ENCODE assay signal across 17 cellular contexts in genomic region chr18:52002600-52002999, GRCh38.
DNase-seq lines count a peak whose midpoint lies in the region; TF ChIP-seq lines count a peak whose summit lies in the region.
"Had no signal": no experiment of that assay in that cellular context is flagged by ENCODE, and none has a peak within 500 bp of the region (broad histone marks: within the 10 kb centered on the region; RNA-seq: fewer than 3 reads in every experiment).

No MANE protein-coding gene starts in this region.

- no peaks in the 10 kb centered on the region for H3F3A ChIP-seq in neural progenitor cell (ENCODE audit: low read depth)

- no peak overlapping the region for H3K9ac ChIP-seq in neural progenitor cell
- H3K9ac ChIP-seq: BLaER1 had no signal

- no peak for TF ChIP-seq CTCF in neural progenitor cell (IDR thresholded peaks at IDR 0.05)

- no peak overlapping the region for H3K27ac ChIP-seq in neural progenitor cell
- H3K27ac ChIP-seq: 22Rv1, BLaER1, C4-2B had no signal

- no peak overlapping the region for H3K27ac Mint-ChIP-seq in neural progenitor cell
- H3K27ac Mint-ChIP-seq in activated CD4-positive, alpha-beta T cell treated with anti-CD3 and anti-CD28 coated beads, Interleukin-2, amount 10 ng/mL, durations not matched to agents 24 days and 14 days: no peak overlapping the region
- H3K27ac Mint-ChIP-seq: B cell; CD4-positive, CD25-positive, alpha-beta regulatory T cell; CD8-positive, alpha-beta T cell had no signal

- no peaks in the 10 kb centered on the region for H3K79me2 ChIP-seq in neural progenitor cell (ENCODE audit: low read depth)

- H3K4me3 Mint-ChIP-seq in neural progenitor cell: no peak overlapping the region
- no peak overlapping the region for H3K4me3 Mint-ChIP-seq in activated CD4-positive, alpha-beta T cell treated with anti-CD3 and anti-CD28 coated beads, Interleukin-2, amount 10 ng/mL, durations not matched to agents 24 days and 14 days
- H3K4me3 Mint-ChIP-seq: B cell; CD4-positive, CD25-positive, alpha-beta regulatory T cell; CD8-positive, alpha-beta T cell had no signal

- no peak overlapping the region for H3K4me3 ChIP-seq in neural progenitor cell
- H3K4me3 ChIP-seq: BLaER1 had no signal

- H3K9me3 Mint-ChIP-seq in neural progenitor cell: peaks cover 2% of the 10 kb centered on the region
- no peaks in the 10 kb centered on the region for H3K9me3 Mint-ChIP-seq in activated CD4-positive, alpha-beta T cell treated with anti-CD3 and anti-CD28 coated beads, Interleukin-2, amount 10 ng/mL, durations not matched to agents 24 days and 14 days
- H3K9me3 Mint-ChIP-seq: CD8-positive, alpha-beta T cell had no signal

- H2AFZ ChIP-seq in neural progenitor cell (replicated peaks): no peak overlapping the region

- no peaks in the 10 kb centered on the region for H3K36me3 ChIP-seq in neural progenitor cell
- H3K36me3 ChIP-seq: BLaER1 had no signal

- no peaks in the 10 kb centered on the region for H4K20me1 ChIP-seq in neural progenitor cell (ENCODE audit: low read depth)
- H4K20me1 ChIP-seq: BLaER1 had no signal

- H3K36me3 Mint-ChIP-seq in neural progenitor cell: no peaks in the 10 kb centered on the region
- no peaks in the 10 kb centered on the region for H3K36me3 Mint-ChIP-seq in activated CD4-positive, alpha-beta T cell treated with anti-CD3 and anti-CD28 coated beads, Interleukin-2, amount 10 ng/mL, durations not matched to agents 24 days and 14 days (ENCODE audit: low read depth)
- H3K36me3 Mint-ChIP-seq: CD4-positive, CD25-positive, alpha-beta regulatory T cell; CD8-positive, alpha-beta T cell had no signal

- DNase-seq in NCI-H146 (lab: John Stamatoyannopoulos, UW) (peak; percentile 45), NCI-H146 treated with DMSO at 0.1 percent for 48 hours (lab: John Stamatoyannopoulos, UW; ENCODE audit: unreplicated experiment) (no peak), NCI-H69 (lab: John Stamatoyannopoulos, UW) (peak; percentile 39), RPMI8226 (peak; percentile 81), neural progenitor cell (ENCODE audit: low spot score) (no peak)
- DNase-seq in activated CD4-positive, alpha-beta T cell treated with anti-CD3 and anti-CD28 coated beads, Interleukin-2, amount 10 ng/mL, durations not matched to agents 24 days and 14 days: no peak
- DNase-seq: Caco-2; CD4-positive, CD25-positive, alpha-beta regulatory T cell; CD8-positive, alpha-beta T cell; DMS153; DND-41; H7; HCEC 1CT had no signal

- no peak overlapping the region for H3K4me2 ChIP-seq in neural progenitor cell
- H3K4me2 ChIP-seq: BLaER1 had no signal

- H3K27me3 Mint-ChIP-seq in neural progenitor cell (ENCODE audit: insufficient read depth, low read depth): peaks cover 2% of the 10 kb centered on the region
- no peaks in the 10 kb centered on the region for H3K27me3 Mint-ChIP-seq in activated CD4-positive, alpha-beta T cell treated with anti-CD3 and anti-CD28 coated beads, Interleukin-2, amount 10 ng/mL, durations not matched to agents 24 days and 14 days
- H3K27me3 Mint-ChIP-seq: B cell; CD4-positive, CD25-positive, alpha-beta regulatory T cell had no signal

- no peaks in the 10 kb centered on the region for H3K27me3 ChIP-seq in neural progenitor cell
- H3K27me3 ChIP-seq: BLaER1 had no signal

- intact Hi-C loops in activated CD4-positive, alpha-beta T cell treated with anti-CD3 and anti-CD28 coated beads, Interleukin-2, amount 10 ng/mL, durations not matched to agents 24 days and 14 days (cut with micrococcal nuclease): no loop called here

- H3K4me1 ChIP-seq in neural progenitor cell: peaks cover 8% of the 10 kb centered on the region
- H3K4me1 ChIP-seq: BLaER1, Caco-2 had no signal

- H3K4me1 Mint-ChIP-seq in neural progenitor cell: peaks cover 7% of the 10 kb centered on the region
- no peaks in the 10 kb centered on the region for H3K4me1 Mint-ChIP-seq in activated CD4-positive, alpha-beta T cell treated with anti-CD3 and anti-CD28 coated beads, Interleukin-2, amount 10 ng/mL, durations not matched to agents 24 days and 14 days
- H3K4me1 Mint-ChIP-seq: CD4-positive, CD25-positive, alpha-beta regulatory T cell had no signal

- no peaks in the 10 kb centered on the region for H3K9me3 ChIP-seq in neural progenitor cell (ENCODE audit: low read depth)
- H3K9me3 ChIP-seq: BLaER1, Caco-2 had no signal

Comparison
In these comparisons a context has a peak if more than half of its experiments do, and no peak if none do; other contexts are left out.
1. DNase-seq: peak in NCI-H146 (single experiment), NCI-H69 (single experiment) and RPMI8226 (single experiment); none in NCI-H146 treated with DMSO at 0.1 percent for 48 hours (single experiment), neural progenitor cell (single experiment) and activated CD4-positive, alpha-beta T cell treated with anti-CD3 and anti-CD28 coated beads, Interleukin-2, amount 10 ng/mL, durations not matched to agents 24 days and 14 days (single experiment).